ENCODE assay signal across 1 cellular context in the genomic region with DNA sequence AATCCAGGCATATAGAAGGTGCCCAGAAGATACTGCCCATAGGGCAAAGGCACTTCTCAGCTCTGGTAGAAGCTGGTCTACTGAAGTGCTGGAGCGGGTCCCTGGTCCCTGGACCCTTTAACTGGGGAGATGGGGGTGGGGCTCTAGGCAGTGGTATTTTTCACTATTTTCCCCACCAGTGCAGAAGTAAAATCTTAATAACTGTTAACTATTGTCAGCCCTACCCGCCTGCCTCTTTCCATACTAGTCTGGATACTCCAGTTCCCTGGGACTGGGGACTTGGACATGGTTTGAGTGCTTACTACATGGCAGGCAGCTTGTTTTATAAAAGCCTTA.
TF ChIP-seq lines count a peak whose summit lies in the region.

No MANE protein-coding gene starts in this region.

TF ChIP-seq in IMR-90, 13 proteins besides CTCF, POLR2A, EP300 and RAD21:
- TF ChIP-seq MXI1 (IDR thresholded peaks at IDR 0.05; ENCODE audit: borderline replicate concordance, low read depth, low read length) (no peak), MAZ (IDR thresholded peaks at IDR 0.05; ENCODE audit: borderline replicate concordance, low read depth, low read length) (no peak), NFE2L2 (IDR thresholded peaks at IDR 0.05; ENCODE audit: low read depth, low read length) (no peak), FOS (IDR thresholded peaks at IDR 0.05; ENCODE audit: low read depth, low read length) (no peak), BHLHE40 (IDR thresholded peaks at IDR 0.05; ENCODE audit: low read depth, low read length) (no peak), RFX5 (IDR thresholded peaks at IDR 0.05; ENCODE audit: low read depth, low read length) (no peak), SMC3 (IDR thresholded peaks at IDR 0.05; ENCODE audit: low read depth, low read length) (no peak), RCOR1 (IDR thresholded peaks at IDR 0.05; ENCODE audit: insufficient replicate concordance, low read length) (no peak), CEBPB (IDR thresholded peaks at IDR 0.05; ENCODE audit: low read depth, low read length) (no peak), CHD1 (IDR thresholded peaks at IDR 0.05; ENCODE audit: low read depth, low read length) (no peak), MAFK (IDR thresholded peaks at IDR 0.05; ENCODE audit: low read depth, low read length) (no peak)
- TF ChIP-seq, protein P1, sequence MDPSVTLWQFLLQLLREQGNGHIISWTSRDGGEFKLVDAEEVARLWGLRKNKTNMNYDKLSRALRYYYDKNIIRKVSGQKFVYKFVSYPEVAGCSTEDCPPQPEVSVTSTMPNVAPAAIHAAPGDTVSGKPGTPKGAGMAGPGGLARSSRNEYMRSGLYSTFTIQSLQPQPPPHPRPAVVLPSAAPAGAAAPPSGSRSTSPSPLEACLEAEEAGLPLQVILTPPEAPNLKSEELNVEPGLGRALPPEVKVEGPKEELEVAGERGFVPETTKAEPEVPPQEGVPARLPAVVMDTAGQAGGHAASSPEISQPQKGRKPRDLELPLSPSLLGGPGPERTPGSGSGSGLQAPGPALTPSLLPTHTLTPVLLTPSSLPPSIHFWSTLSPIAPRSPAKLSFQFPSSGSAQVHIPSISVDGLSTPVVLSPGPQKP (IDR thresholded peaks at IDR 0.05; ENCODE audit: borderline replicate concordance, low read depth, low read length): no peak
- TF ChIP-seq, protein P2, sequence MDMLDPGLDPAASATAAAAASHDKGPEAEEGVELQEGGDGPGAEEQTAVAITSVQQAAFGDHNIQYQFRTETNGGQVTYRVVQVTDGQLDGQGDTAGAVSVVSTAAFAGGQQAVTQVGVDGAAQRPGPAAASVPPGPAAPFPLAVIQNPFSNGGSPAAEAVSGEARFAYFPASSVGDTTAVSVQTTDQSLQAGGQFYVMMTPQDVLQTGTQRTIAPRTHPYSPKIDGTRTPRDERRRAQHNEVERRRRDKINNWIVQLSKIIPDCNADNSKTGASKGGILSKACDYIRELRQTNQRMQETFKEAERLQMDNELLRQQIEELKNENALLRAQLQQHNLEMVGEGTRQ (IDR thresholded peaks at IDR 0.05; ENCODE audit: low read depth, low read length): no peak
